20 cellular contexts compared by ENCODE assay signal in genomic region chr12:62594771-62595170, GRCh38.
"Had no signal": no experiment of that assay in that cellular context is flagged by ENCODE, and none has a peak within 500 bp of the region (broad histone marks: within the 10 kb centered on the region; RNA-seq: fewer than 3 reads in every experiment).

No MANE protein-coding gene starts in this region.

- H3K4me3 ChIP-seq: gastrocnemius medialis, neural progenitor cell, right atrium auricular region, stomach, thyroid gland had no signal

- DNase-seq: effector CD8-positive, alpha-beta T cell; endodermal cell; foreskin fibroblast; gastrocnemius medialis; head of caudate nucleus; mesenchymal stem cell; naive thymus-derived CD4-positive, alpha-beta T cell; stimulated activated CD4-positive, alpha-beta T cell treated with anti-CD3 and anti-CD28 coated beads, Interleukin-2, amount 100 ng/mL, for 24 hours; stimulated activated CD4-positive, alpha-beta T cell treated with anti-CD3 and anti-CD28 coated beads, Interleukin-4, amount 100 ng/mL, for 24 hours; stimulated activated naive CD4-positive, alpha-beta T cell treated with Interleukin-2 at 50 U/mL for 16 hours; stomach; thyroid gland; trophoblast cell had no signal

- H3K36me3 ChIP-seq: neural progenitor cell, right atrium auricular region, thyroid gland had no signal

- H3K4me1 ChIP-seq: gastrocnemius medialis, neural progenitor cell, parathyroid adenoma, right atrium auricular region, stomach had no signal

- ATAC-seq: esophagus mucosa; gastrocnemius medialis; left lobe of liver; naive thymus-derived CD4-positive, alpha-beta T cell; sciatic nerve; stimulated activated effector memory CD8-positive, alpha-beta T cell treated with anti-CD3 and anti-CD28 coated beads, Interleukin-12 subunit alpha, Interleukin-12 subunit beta, amount 100 ng/mL, for 72 hours had no signal

- H3K9me3 ChIP-seq: gastrocnemius medialis, right atrium auricular region, stomach, thyroid gland had no signal
